In genomic region chr6:118618676-118619377, GRCh38 we compare ENCODE assay signal across 8 cellular contexts. TPM values are rescaled to one million over a fixed set of nuclear protein-coding genes. Genes with fewer than 3 reads are reported as not detected.
DNase-seq lines count a peak whose midpoint lies in the region; ATAC-seq, FAIRE-seq and TF ChIP-seq lines count a peak whose summit lies in the region.

No MANE protein-coding gene starts in this region.

- H3K9me3 Mint-ChIP-seq in WTC11 = no peaks in the 10 kb centered on the region

- peaks cover 16% of the 10 kb centered on the region for H3K79me2 ChIP-seq in keratinocyte (ENCODE audit: control insufficient read depth, insufficient read depth, low read length)

- no peak overlapping the region for H3K4me2 ChIP-seq in keratinocyte (ENCODE audit: control insufficient read depth, extremely low read depth, insufficient read depth, low read depth, low read length)

- no peaks in the 10 kb centered on the region for H3K4me1 Mint-ChIP-seq in WTC11

- no peak overlapping the region for H3K9ac ChIP-seq in keratinocyte (ENCODE audit: control insufficient read depth, extremely low read depth, insufficient read depth, low read length)

- DNase-seq in GM12864 (ENCODE audit: low read depth) (peak; percentile 16), LHCN-M2 (ENCODE audit: low read depth) (peak; percentile 32), WTC11 (ENCODE audit: low spot score) (peak; percentile 77), breast epithelium (ENCODE audit: low spot score in 2 of 2) (no peak), keratinocyte (ENCODE audit: low read depth, low spot score) (no peak), NK-92 (lab: John Stamatoyannopoulos, UW; ENCODE audit: unreplicated experiment) (no peak)
- DNase-seq in stimulated activated CD4-positive, alpha-beta T cell treated with anti-CD3 and anti-CD28 coated beads, Interleukin-2, amount 100 ng/mL, for 48 hours = peak; percentile 62 to 64

- dilution Hi-C loops in keratinocyte (cut with MboI; ENCODE audit: extremely low pct_ligation_motif_present, low sequenced_read_pairs) = no loop called here

- H3K27me3 ChIP-seq in breast epithelium = no peaks in the 10 kb centered on the region
- H3K27me3 ChIP-seq in keratinocyte (ENCODE audit: control insufficient read depth, extremely low read depth, insufficient read depth, low read length) = no peaks in the 10 kb centered on the region

- H3K4me1 ChIP-seq in breast epithelium (no peaks in the 10 kb centered on the region), keratinocyte (ENCODE audit: control insufficient read depth, extremely low read depth, insufficient read depth, low read length) (no peaks in the 10 kb centered on the region)

- POLR2A ChIA-PET in WTC11 (lab: Charles Lee) = no interaction called here

- no peak overlapping the region for H3K27ac Mint-ChIP-seq in WTC11

- H3K36me3 Mint-ChIP-seq in WTC11 = no peaks in the 10 kb centered on the region

- no peaks in the 10 kb centered on the region for H3K9me1 ChIP-seq in keratinocyte (ENCODE audit: control insufficient read depth, extremely low read depth, insufficient read depth, low read length)

- H2AFZ ChIP-seq in keratinocyte (ENCODE audit: control insufficient read depth, low read length) = no peak overlapping the region

- H3K9me3 ChIP-seq in breast epithelium (peaks cover 0 to 11% of the 10 kb centered on the region in 2 donors), keratinocyte (ENCODE audit: control insufficient read depth, low read depth, low read length) (no peaks in the 10 kb centered on the region)

- H3K27me3 Mint-ChIP-seq in WTC11 (ENCODE audit: low read depth) = no peaks in the 10 kb centered on the region

- ATAC-seq in GM21825 (IDR thresholded peaks at IDR 0.05; ENCODE audit: unreplicated experiment) = peak; percentile 92
- peak; percentile 97 for ATAC-seq in WTC11

- intact Hi-C loops in breast epithelium (cut with DNase I; ENCODE audit: low total_unique reads) = loop anchor here (5.0 kb wide), 1 partner anchor 1028 kb away; no protein-coding TSS in a partner anchor

- H3K27ac ChIP-seq in breast epithelium = no peak overlapping the region
- H3K27ac ChIP-seq in keratinocyte (ENCODE audit: control insufficient read depth, insufficient read depth, low read length) = no peak overlapping the region

- H3K36me3 ChIP-seq in breast epithelium (no peaks in the 10 kb centered on the region), keratinocyte (ENCODE audit: control insufficient read depth in 2 of 2, extremely low read depth in 1 of 2, insufficient read depth in 2 of 2, low read length in 2 of 2) (peaks cover 0 to 3% of the 10 kb centered on the region in 2 experiments)

- no peak for TF ChIP-seq POLR2A in breast epithelium (IDR thresholded peaks at IDR 0.05)

- TF ChIP-seq CTCF in GM12864 (IDR thresholded peaks at IDR 0.05; ENCODE audit: low read depth, low read length, missing control alignments) = peak; percentile 88
- TF ChIP-seq CTCF in WTC11 (IDR thresholded peaks at IDR 0.05) = peak; percentile 81
- TF ChIP-seq CTCF in breast epithelium (IDR thresholded peaks at IDR 0.05) = peak; percentile 44 to 58 (median 53)
- TF ChIP-seq CTCF in keratinocyte (optimal IDR thresholded peaks at IDR 0.05 in 1 of 3, IDR thresholded peaks at IDR 0.05 in 1 of 3, conservative IDR thresholded peaks at IDR 0.05 in 1 of 3; ENCODE audit: extremely low read depth in 1 of 3, insufficient read depth in 2 of 3, low read length in 3 of 3) = peak; percentile 85 to 93 (median 86)

- CTCF ChIA-PET in WTC11 (lab: Charles Lee) = interaction anchor here (1.0 kb wide), 1 partner anchor 91 kb away, joined by 3 read pairs; no protein-coding TSS in a partner anchor

- H3K4me3 ChIP-seq in GM12864 (ENCODE audit: low read depth, low read length) = no peak overlapping the region
- no peak overlapping the region for H3K4me3 ChIP-seq in breast epithelium
- no peak overlapping the region for H3K4me3 ChIP-seq in keratinocyte (ENCODE audit: control insufficient read depth in 2 of 3, extremely low read depth in 1 of 3, insufficient read depth in 2 of 3, low read depth in 1 of 3, low read length in 3 of 3)

- H4K20me1 ChIP-seq in keratinocyte (ENCODE audit: control insufficient read depth, extremely low read depth, insufficient read depth, low read length) = no peaks in the 10 kb centered on the region

- FAIRE-seq in keratinocyte (lab: Jason Lieb, UNC) = peak; percentile 5

- H3K4me3 Mint-ChIP-seq in WTC11 = no peak overlapping the region

TF ChIP-seq in WTC11, 78 proteins besides CTCF, POLR2A, EP300 and RAD21:
- TF ChIP-seq MXD4 (CRISPR knock-in tag; IDR thresholded peaks at IDR 0.05; ENCODE audit: borderline replicate concordance) (no peak), SP1 (CRISPR knock-in tag; conservative IDR thresholded peaks at IDR 0.05) (no peak), CREM (CRISPR knock-in tag; IDR thresholded peaks at IDR 0.05) (no peak), NR2C2 (CRISPR knock-in tag; IDR thresholded peaks at IDR 0.05) (no peak), TP53 (CRISPR knock-in tag; IDR thresholded peaks at IDR 0.05) (no peak)
- TF ChIP-seq, protein P1, sequence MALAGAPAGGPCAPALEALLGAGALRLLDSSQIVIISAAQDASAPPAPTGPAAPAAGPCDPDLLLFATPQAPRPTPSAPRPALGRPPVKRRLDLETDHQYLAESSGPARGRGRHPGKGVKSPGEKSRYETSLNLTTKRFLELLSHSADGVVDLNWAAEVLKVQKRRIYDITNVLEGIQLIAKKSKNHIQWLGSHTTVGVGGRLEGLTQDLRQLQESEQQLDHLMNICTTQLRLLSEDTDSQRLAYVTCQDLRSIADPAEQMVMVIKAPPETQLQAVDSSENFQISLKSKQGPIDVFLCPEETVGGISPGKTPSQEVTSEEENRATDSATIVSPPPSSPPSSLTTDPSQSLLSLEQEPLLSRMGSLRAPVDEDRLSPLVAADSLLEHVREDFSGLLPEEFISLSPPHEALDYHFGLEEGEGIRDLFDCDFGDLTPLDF (CRISPR knock-in tag; IDR thresholded peaks at IDR 0.05) = no peak

RNA-seq across cellular contexts. Expression of gene CEP85L, which starts 32.6 kb away (rescaled TPM):
- total RNA-seq in LHCN-M2 (2014; rRNA removed) (9.6 and 10.9 TPM in 2 replicates), WTC11 (2021) (19.6 to 32.5 TPM (median 21.8 TPM) in 3 replicates), breast epithelium (10 to 100 TPM; 12.7 to 17.3 (median 15.7) TPM)
- 1.5 TPM for polyA plus RNA-seq in LHCN-M2 (2012)
- polyA plus RNA-seq in keratinocyte = 1.4 to 3.5 TPM (median 1.6 TPM) in 3 replicates
- 1.4 TPM for polyA plus RNA-seq in keratinocyte (2011; ENCODE audit: low read depth)
- polyA plus RNA-seq in keratinocyte (2011; cell fraction: cytosol; rRNA removed) = 0.61 and 1.5 TPM in 2 replicates
- polyA plus RNA-seq in keratinocyte (2011; cell fraction: nucleus; rRNA removed) = 3.0 and 4.2 TPM in 2 replicates
- 0.72 and 1.8 TPM in 2 replicates for polyA plus RNA-seq in keratinocyte (2012; ENCODE audit: low replicate concordance)
- 8.6 to 25.3 TPM (median 10.1 TPM) in 3 replicates for polyA minus RNA-seq in keratinocyte
- 6.5 TPM for polyA minus RNA-seq in keratinocyte (2011; cell fraction: cytosol; rRNA and poly(A)+ RNA removed)
- polyA minus RNA-seq in keratinocyte (2011; cell fraction: nucleus; rRNA and poly(A)+ RNA removed) = 15.5 and 28.3 TPM in 2 replicates

Comparison
In these comparisons a context has a peak if more than half of its experiments do, and no peak if none do; other contexts are left out.
1. DNase-seq: peak in GM12864 (single experiment), LHCN-M2 (single experiment), WTC11 (single experiment) and stimulated activated CD4-positive, alpha-beta T cell treated with anti-CD3 and anti-CD28 coated beads, Interleukin-2, amount 100 ng/mL, for 48 hours (2 of 2); none in breast epithelium (0 of 2), keratinocyte (single experiment) and NK-92 (single experiment).
2. Peak in every context shown above with its lines, with median percentiles within 50 percentile points of each other: CTCF ChIP-seq.